ENCODE assay signal across 8 cellular contexts in the genomic region with DNA sequence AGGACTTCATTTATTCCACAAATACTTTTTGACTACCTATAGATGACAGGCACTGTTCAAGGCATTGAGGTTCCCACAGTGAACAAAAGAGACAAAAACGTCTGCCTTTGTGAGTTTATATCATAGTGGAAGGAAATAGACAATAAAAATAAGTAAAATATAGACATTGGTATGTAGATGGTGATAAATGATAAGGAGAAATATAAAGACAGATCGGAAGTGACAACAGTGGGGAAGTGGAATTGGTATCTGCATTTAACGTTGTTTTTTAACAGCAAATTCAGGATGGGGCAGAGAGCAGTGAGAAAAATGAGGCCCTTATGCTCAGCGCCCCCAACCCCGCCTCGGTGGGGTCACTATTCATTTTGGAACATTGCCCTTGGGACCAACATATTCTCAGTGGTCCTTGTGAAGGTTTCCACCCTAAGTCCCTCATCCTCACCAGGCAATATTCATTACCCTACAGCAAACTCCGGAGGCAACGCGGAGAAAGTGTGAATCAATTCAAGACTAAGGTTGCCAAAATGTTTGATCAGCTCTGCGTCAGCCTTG. TPM values are rescaled to one million over a fixed set of nuclear protein-coding genes. Genes with fewer than 3 reads are reported as not detected.
DNase-seq lines count a peak whose midpoint lies in the region; ATAC-seq and TF ChIP-seq lines count a peak whose summit lies in the region.

No MANE protein-coding gene starts in this region.

- H3K27ac ChIP-seq in KMS-11, result peak overlapping the region; percentile 41; the same call in 1 of the 2 replicates
- H3K27ac ChIP-seq in effector memory CD4-positive, alpha-beta T cell (ENCODE audit: insufficient read depth, low read length, poor library complexity, severe bottlenecking), result peak overlapping the region; percentile 71
- peak overlapping the region; percentile 93 for H3K27ac ChIP-seq in osteoblast (ENCODE audit: low read depth, low read length)

- no peaks in the 10 kb centered on the region for H3K9me3 ChIP-seq in effector memory CD4-positive, alpha-beta T cell (ENCODE audit: control insufficient read depth, low read length)
- no peaks in the 10 kb centered on the region for H3K9me3 ChIP-seq in osteoblast (ENCODE audit: low read depth, low read length)

- peaks cover 34% of the 10 kb centered on the region for H3K4me1 ChIP-seq in KMS-11 (ENCODE audit: low read depth, poor library complexity, severe bottlenecking)
- H3K4me1 ChIP-seq in effector memory CD4-positive, alpha-beta T cell (ENCODE audit: control insufficient read depth, insufficient read depth, low read length, poor library complexity, severe bottlenecking), result peaks cover 16% of the 10 kb centered on the region
- peaks cover 29% of the 10 kb centered on the region for H3K4me1 ChIP-seq in osteoblast (ENCODE audit: insufficient read depth, low read length)

- H2AFZ ChIP-seq in KMS-11 (ENCODE audit: low read depth) (peak overlapping the region; percentile 50; the same call in 1 of the 2 replicates), osteoblast (ENCODE audit: low read length) (peak overlapping the region; percentile 98)

- H3K4me3 ChIP-seq in GM12875 (ENCODE audit: low read depth, low read length), result peak overlapping the region; percentile 97
- H3K4me3 ChIP-seq in KMS-11 (IDR thresholded peaks at IDR 0.05; ENCODE audit: insufficient read depth, low read depth, low read length), result no peak overlapping the region
- peak overlapping the region; percentile 91 for H3K4me3 ChIP-seq in effector memory CD4-positive, alpha-beta T cell (ENCODE audit: insufficient read depth, low read depth, low read length, poor library complexity, severe bottlenecking)
- peak overlapping the region; percentile 98 for H3K4me3 ChIP-seq in osteoblast (ENCODE audit: insufficient read depth, low read length)

- H3K4me2 ChIP-seq in KMS-11, result peak overlapping the region; percentile 86
- peak overlapping the region; percentile 89 for H3K4me2 ChIP-seq in osteoblast (ENCODE audit: insufficient read depth, low read length)

- H3K9ac ChIP-seq in KMS-11, result peak overlapping the region; percentile 88; the same call in 1 of the 2 replicates

- no peaks in the 10 kb centered on the region for H3K36me3 ChIP-seq in KMS-11 (ENCODE audit: insufficient read depth)
- peaks cover 21% of the 10 kb centered on the region for H3K36me3 ChIP-seq in effector memory CD4-positive, alpha-beta T cell (ENCODE audit: control insufficient read depth, insufficient read depth, low read length)
- H3K36me3 ChIP-seq in osteoblast (ENCODE audit: insufficient read depth, low read length), result peaks cover 27% of the 10 kb centered on the region

- H3K27me3 ChIP-seq in KMS-11 (ENCODE audit: insufficient read depth, low read depth) (no peaks in the 10 kb centered on the region), osteoblast (ENCODE audit: insufficient read depth, low read length) (no peaks in the 10 kb centered on the region)
- H3K27me3 ChIP-seq in effector memory CD4-positive, alpha-beta T cell (replicated peaks; ENCODE audit: control insufficient read depth, insufficient read depth, low read length, poor library complexity, severe bottlenecking), result no peaks in the 10 kb centered on the region

- intact Hi-C loops in posterior vena cava (cut with DNase I), result loop anchor here (2.0 to 10.0 kb wide), 4 partner anchors 165 to 246 kb away; no protein-coding TSS in a partner anchor

- ATAC-seq in HG02938 (IDR thresholded peaks at IDR 0.05; ENCODE audit: unreplicated experiment), result no peak

- TF ChIP-seq CTCF in GM12875 (IDR thresholded peaks at IDR 0.05; ENCODE audit: borderline replicate concordance, insufficient read depth, low read depth, low read length) (no peak), KMS-11 (conservative IDR thresholded peaks at IDR 0.05; ENCODE audit: low read depth, low read length) (no peak), osteoblast (IDR thresholded peaks at IDR 0.05; ENCODE audit: extremely low read depth, low read depth, low read length) (no peak)

- H4K20me1 ChIP-seq in KMS-11 (ENCODE audit: insufficient read depth) (no peaks in the 10 kb centered on the region), osteoblast (ENCODE audit: insufficient read depth, low read length) (peaks cover 4% of the 10 kb centered on the region)

- H3K79me2 ChIP-seq in KMS-11 (ENCODE audit: insufficient read depth, low read depth), result peaks cover 30% of the 10 kb centered on the region; the same call in 1 of the 2 replicates
- peaks cover 48% of the 10 kb centered on the region for H3K79me2 ChIP-seq in osteoblast (ENCODE audit: insufficient read depth, low read length)

- no peak for DNase-seq in effector memory CD4-positive, alpha-beta T cell
- DNase-seq in osteoblast (ENCODE audit: insufficient read length, low spot score, missing footprints) (peak; percentile 78), dedifferentiated amniotic fluid mesenchymal stem cell (ENCODE audit: extremely low spot score) (no peak), posterior vena cava (ENCODE audit: low spot score) (no peak), SKM-1 treated with dmso at 0.1 percent for 144 hours (lab: John Stamatoyannopoulos, UW; ENCODE audit: unreplicated experiment) (no peak)

RNA-seq across cellular contexts. Expression of gene PEX26, which starts 0.6 kb away (rescaled TPM):
- total RNA-seq in osteoblast, result 25.3 and 26.8 TPM in 2 replicates
- 10 to 100 TPM; 25.5 to 28.5 TPM for total RNA-seq in posterior vena cava

RNA-seq across cellular contexts. Expression of gene TUBA8, which starts 33.4 kb away (rescaled TPM):
- 0.29 and 0.36 TPM in 2 replicates for total RNA-seq in osteoblast
- total RNA-seq in posterior vena cava, result 1 to 10 TPM; 2.3 to 2.8 TPM

RNA-seq across cellular contexts. Expression of gene MICAL3, which starts 52.8 kb away (rescaled TPM):
- total RNA-seq in osteoblast, result 35.1 and 39.5 TPM in 2 replicates
- 100 to 1,000 TPM; 106 to 114 TPM for total RNA-seq in posterior vena cava

Comparison
In these comparisons a context has a peak if more than half of its experiments do, and no peak if none do; other contexts are left out.
1. H3K27ac ChIP-seq: peak in every context shown above with its lines; median percentile 93 in osteoblast; 71 in effector memory CD4-positive, alpha-beta T cell; 41 in KMS-11.